In the genomic region with DNA sequence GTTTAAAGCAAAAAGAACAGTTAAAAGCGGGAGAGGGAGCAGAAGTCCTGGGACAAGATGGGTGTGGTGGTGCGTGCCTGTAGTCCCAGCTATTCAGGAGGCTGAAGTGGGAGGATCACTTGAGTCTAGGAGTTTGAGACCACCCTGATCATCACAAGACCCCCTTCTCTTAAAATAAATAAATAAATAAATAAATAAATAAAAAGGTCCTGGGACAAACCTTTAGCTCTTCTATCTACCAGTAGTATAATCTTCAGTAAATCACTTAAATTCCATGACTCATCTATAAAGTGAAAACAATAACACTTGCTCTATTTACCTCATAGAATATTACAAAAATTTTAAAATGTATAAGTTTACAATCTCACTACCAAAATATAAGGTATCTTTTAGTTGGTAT, we compare ENCODE assay signal across 27 cellular contexts. TPM values are rescaled to one million over a fixed set of nuclear protein-coding genes. Genes with fewer than 3 reads are reported as not detected.
"Had no signal": no experiment of that assay in that cellular context is flagged by ENCODE, and none has a peak within 500 bp of the region (broad histone marks: within the 10 kb centered on the region; RNA-seq: fewer than 3 reads in every experiment).

No MANE protein-coding gene starts in this region.

- H3K4me3 Mint-ChIP-seq: activated CD4-positive, alpha-beta memory T cell treated with anti-CD3 and anti-CD28 coated beads, Interleukin-2, amount 10 ng/mL, durations not matched to agents 7 days and 5 days; activated CD4-positive, alpha-beta T cell treated with anti-CD3 and anti-CD28 coated beads, Interleukin-2, amount 10 ng/mL, durations not matched to agents 7 days and 5 days; activated T-helper 17 cell treated with anti-CD3 and anti-CD28 coated beads, Interleukin-2, amount 50 U/mL, for 72 hours; central memory CD8-positive, alpha-beta T cell had no signal

- H3K9me3 Mint-ChIP-seq: activated CD4-positive, alpha-beta memory T cell treated with anti-CD3 and anti-CD28 coated beads, Interleukin-2, amount 10 ng/mL, durations not matched to agents 7 days and 5 days; activated CD4-positive, alpha-beta T cell treated with anti-CD3 and anti-CD28 coated beads, Interleukin-2, amount 10 ng/mL, durations not matched to agents 7 days and 5 days; activated T-helper 17 cell treated with anti-CD3 and anti-CD28 coated beads, Interleukin-2, amount 50 U/mL, for 72 hours; central memory CD8-positive, alpha-beta T cell had no signal

- H3K9me3 ChIP-seq: MG63, Peyer's patch had no signal

- H3K27me3 ChIP-seq: MG63, Peyer's patch had no signal

- DNase-seq: activated CD4-positive, alpha-beta memory T cell treated with anti-CD3 and anti-CD28 coated beads, Interleukin-2, amount 10 ng/mL, durations not matched to agents 7 days and 5 days; activated CD4-positive, alpha-beta T cell treated with anti-CD3 and anti-CD28 coated beads, Interleukin-2, amount 10 ng/mL, durations not matched to agents 7 days and 5 days; activated CD4-positive, CD25-positive, alpha-beta regulatory T cell; activated naive CD4-positive, alpha-beta T cell treated with anti-CD3 and anti-CD28 coated beads, Interleukin-2, amount 50 U/mL, for 16 hours; activated T-cell treated with anti-CD3 and anti-CD28 coated beads for 4 hours; activated T-cell treated with anti-CD3 and anti-CD28 coated beads, Interleukin-2, amount 50 U/mL, for 48 hours; aorta; KG1; MG63; NCI-H1105; NCI-H1436; NCI-H1694 treated with DMSO at 0.1 percent for 48 hours; NCI-H2029 treated with DMSO at 0.1 percent for 48 hours; NCI-H345; NCI-H510A; NCI-H526 treated with DMSO at 0.1 percent for 48 hours; NCI-H82; Peyer's patch; SHP77 treated with DMSO at 0.1 percent for 48 hours; T-helper 2 cell; T1000 had no signal

- H3K27me3 Mint-ChIP-seq: activated CD4-positive, alpha-beta memory T cell treated with anti-CD3 and anti-CD28 coated beads, Interleukin-2, amount 10 ng/mL, durations not matched to agents 7 days and 5 days; activated CD4-positive, alpha-beta T cell treated with anti-CD3 and anti-CD28 coated beads, Interleukin-2, amount 10 ng/mL, durations not matched to agents 7 days and 5 days; activated T-helper 17 cell treated with anti-CD3 and anti-CD28 coated beads, Interleukin-2, amount 50 U/mL, for 72 hours; central memory CD8-positive, alpha-beta T cell had no signal

- H3K4me3 ChIP-seq: MG63, Peyer's patch had no signal

- H3K27ac Mint-ChIP-seq: activated T-helper 17 cell treated with anti-CD3 and anti-CD28 coated beads, Interleukin-2, amount 50 U/mL, for 72 hours had no signal

- ATAC-seq: activated T-helper 17 cell treated with anti-CD3 and anti-CD28 coated beads, Interleukin-2, amount 50 U/mL, for 72 hours had no signal

- H3K36me3 ChIP-seq: Peyer's patch had no signal

- H3K27ac ChIP-seq: Peyer's patch had no signal

RNA-seq across cellular contexts. Expression of a gene that starts 46.8 kb away (rescaled TPM):
- total RNA-seq: activated CD4-positive, alpha-beta memory T cell treated with anti-CD3 and anti-CD28 coated beads, Interleukin-2, amount 10 ng/mL, durations not matched to agents 7 days and 5 days; activated CD4-positive, alpha-beta T cell treated with anti-CD3 and anti-CD28 coated beads, Interleukin-2, amount 10 ng/mL, durations not matched to agents 7 days and 5 days; activated CD8-positive, alpha-beta memory T cell treated with anti-CD3 and anti-CD28 coated beads for 36 hours; activated T-helper 17 cell treated with anti-CD3 and anti-CD28 coated beads, Interleukin-2, amount 50 U/mL, for 72 hours; LHCN-M2; OCI-LY7; Peyer's patch had no signal

RNA-seq across cellular contexts. Expression of a gene that starts 57.9 kb away (rescaled TPM):
- total RNA-seq: activated CD4-positive, alpha-beta memory T cell treated with anti-CD3 and anti-CD28 coated beads, Interleukin-2, amount 10 ng/mL, durations not matched to agents 7 days and 5 days; activated CD4-positive, alpha-beta T cell treated with anti-CD3 and anti-CD28 coated beads, Interleukin-2, amount 10 ng/mL, durations not matched to agents 7 days and 5 days; activated CD8-positive, alpha-beta memory T cell treated with anti-CD3 and anti-CD28 coated beads for 36 hours; activated T-helper 17 cell treated with anti-CD3 and anti-CD28 coated beads, Interleukin-2, amount 50 U/mL, for 72 hours; OCI-LY7; Peyer's patch; SK-MEL-5 had no signal
